ENCODE assay signal across 21 cellular contexts in genomic region chr1:1620433-1621139, GRCh38. TPM values are rescaled to one million over a fixed set of nuclear protein-coding genes. Genes with fewer than 3 reads are reported as not detected.
"Had no signal": no experiment of that assay in that cellular context is flagged by ENCODE, and none has a peak within 500 bp of the region (broad histone marks: within the 10 kb centered on the region; RNA-seq: fewer than 3 reads in every experiment).

No MANE protein-coding gene starts in this region.

- DNase-seq: activated B cell treated with CpG ODN at 0.5 μM for 24 hours; activated CD4-positive, alpha-beta T cell treated with anti-CD3 and anti-CD28 coated beads for 36 hours; activated CD4-positive, alpha-beta T cell treated with anti-CD3 and anti-CD28 coated beads, Interleukin-2, amount 50 U/mL, for 4 hours; activated naive CD4-positive, alpha-beta T cell treated with Interleukin-2 at 50 U/mL for 16 hours; activated naive CD8-positive, alpha-beta T cell treated with anti-CD3 and anti-CD28 coated beads for 36 hours; cerebellar nuclear complex; head of caudate nucleus; mammary epithelial cell; naive thymus-derived CD8-positive, alpha-beta T cell; stimulated activated CD4-positive, alpha-beta T cell treated with anti-CD3 and anti-CD28 coated beads, Interleukin-4, amount 100 ng/mL, for 1 hour; stimulated activated naive CD4-positive, alpha-beta T cell; T-helper 9 cell had no signal

- H3K27me3 ChIP-seq: esophagus muscularis mucosa, left lung, pancreas, right lobe of liver, upper lobe of left lung had no signal

- H3K27ac ChIP-seq: coronary artery, esophagus muscularis mucosa, left lung, pancreas, right lobe of liver, upper lobe of left lung had no signal

- H3K36me3 ChIP-seq: pancreas had no signal

- H3K4me3 ChIP-seq: coronary artery, esophagus muscularis mucosa, left lung, pancreas, right lobe of liver, upper lobe of left lung had no signal

- FAIRE-seq: bronchial epithelial cell, frontal cortex, keratinocyte, pancreas had no signal

- H3K9me3 ChIP-seq: esophagus muscularis mucosa, left lung, pancreas, right lobe of liver, upper lobe of left lung had no signal

RNA-seq across cellular contexts. Expression of gene MMP23B, which starts 11.4 kb away (rescaled TPM):
- polyA plus RNA-seq: keratinocyte, mammary epithelial cell had no signal
